ENCODE assay signal across 1 cellular context in the genomic region with DNA sequence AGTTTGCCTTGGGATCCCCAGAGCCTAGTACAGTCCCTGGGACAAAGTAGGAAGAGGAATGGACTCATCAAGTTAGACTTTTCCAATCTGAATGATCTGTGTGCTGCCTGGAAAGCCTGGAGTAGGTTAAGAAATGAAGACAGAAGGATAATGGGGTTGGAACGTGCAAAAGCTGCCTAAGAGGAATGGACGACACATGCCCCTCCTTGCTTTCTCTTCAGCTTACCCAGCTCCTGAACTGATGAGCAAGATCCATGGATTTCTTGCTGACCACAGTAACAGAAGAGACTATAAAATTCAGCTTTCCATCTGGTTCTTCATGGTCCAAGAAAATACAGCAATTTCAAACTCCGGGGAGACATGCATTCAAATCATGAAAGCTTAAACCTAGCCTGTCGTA.
TF ChIP-seq lines count a peak whose summit lies in the region.

No MANE protein-coding gene starts in this region.

TF ChIP-seq in SK-N-SH, 30 proteins besides CTCF, POLR2A, EP300 and RAD21:
- TF ChIP-seq, protein P1, sequence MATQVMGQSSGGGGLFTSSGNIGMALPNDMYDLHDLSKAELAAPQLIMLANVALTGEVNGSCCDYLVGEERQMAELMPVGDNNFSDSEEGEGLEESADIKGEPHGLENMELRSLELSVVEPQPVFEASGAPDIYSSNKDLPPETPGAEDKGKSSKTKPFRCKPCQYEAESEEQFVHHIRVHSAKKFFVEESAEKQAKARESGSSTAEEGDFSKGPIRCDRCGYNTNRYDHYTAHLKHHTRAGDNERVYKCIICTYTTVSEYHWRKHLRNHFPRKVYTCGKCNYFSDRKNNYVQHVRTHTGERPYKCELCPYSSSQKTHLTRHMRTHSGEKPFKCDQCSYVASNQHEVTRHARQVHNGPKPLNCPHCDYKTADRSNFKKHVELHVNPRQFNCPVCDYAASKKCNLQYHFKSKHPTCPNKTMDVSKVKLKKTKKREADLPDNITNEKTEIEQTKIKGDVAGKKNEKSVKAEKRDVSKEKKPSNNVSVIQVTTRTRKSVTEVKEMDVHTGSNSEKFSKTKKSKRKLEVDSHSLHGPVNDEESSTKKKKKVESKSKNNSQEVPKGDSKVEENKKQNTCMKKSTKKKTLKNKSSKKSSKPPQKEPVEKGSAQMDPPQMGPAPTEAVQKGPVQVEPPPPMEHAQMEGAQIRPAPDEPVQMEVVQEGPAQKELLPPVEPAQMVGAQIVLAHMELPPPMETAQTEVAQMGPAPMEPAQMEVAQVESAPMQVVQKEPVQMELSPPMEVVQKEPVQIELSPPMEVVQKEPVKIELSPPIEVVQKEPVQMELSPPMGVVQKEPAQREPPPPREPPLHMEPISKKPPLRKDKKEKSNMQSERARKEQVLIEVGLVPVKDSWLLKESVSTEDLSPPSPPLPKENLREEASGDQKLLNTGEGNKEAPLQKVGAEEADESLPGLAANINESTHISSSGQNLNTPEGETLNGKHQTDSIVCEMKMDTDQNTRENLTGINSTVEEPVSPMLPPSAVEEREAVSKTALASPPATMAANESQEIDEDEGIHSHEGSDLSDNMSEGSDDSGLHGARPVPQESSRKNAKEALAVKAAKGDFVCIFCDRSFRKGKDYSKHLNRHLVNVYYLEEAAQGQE (IDR thresholded peaks at IDR 0.05; ENCODE audit: low read depth, low read length) = no peak
- TF ChIP-seq RFX5 (IDR thresholded peaks at IDR 0.05; ENCODE audit: low read length) (no peak), JUND (IDR thresholded peaks at IDR 0.05) (no peak), TAF1 (IDR thresholded peaks at IDR 0.05; ENCODE audit: borderline replicate concordance, low read depth, low read length) (no peak), SIN3A (IDR thresholded peaks at IDR 0.05; ENCODE audit: borderline replicate concordance, low read depth, low read length) (no peak), POLR2AphosphoS5 (IDR thresholded peaks at IDR 0.05; ENCODE audit: low read depth, low read length) (no peak)
- TF ChIP-seq, protein P2, sequence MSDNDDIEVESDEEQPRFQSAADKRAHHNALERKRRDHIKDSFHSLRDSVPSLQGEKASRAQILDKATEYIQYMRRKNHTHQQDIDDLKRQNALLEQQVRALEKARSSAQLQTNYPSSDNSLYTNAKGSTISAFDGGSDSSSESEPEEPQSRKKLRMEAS (IDR thresholded peaks at IDR 0.05; ENCODE audit: low read depth) = no peak
- TF ChIP-seq, protein P3, sequence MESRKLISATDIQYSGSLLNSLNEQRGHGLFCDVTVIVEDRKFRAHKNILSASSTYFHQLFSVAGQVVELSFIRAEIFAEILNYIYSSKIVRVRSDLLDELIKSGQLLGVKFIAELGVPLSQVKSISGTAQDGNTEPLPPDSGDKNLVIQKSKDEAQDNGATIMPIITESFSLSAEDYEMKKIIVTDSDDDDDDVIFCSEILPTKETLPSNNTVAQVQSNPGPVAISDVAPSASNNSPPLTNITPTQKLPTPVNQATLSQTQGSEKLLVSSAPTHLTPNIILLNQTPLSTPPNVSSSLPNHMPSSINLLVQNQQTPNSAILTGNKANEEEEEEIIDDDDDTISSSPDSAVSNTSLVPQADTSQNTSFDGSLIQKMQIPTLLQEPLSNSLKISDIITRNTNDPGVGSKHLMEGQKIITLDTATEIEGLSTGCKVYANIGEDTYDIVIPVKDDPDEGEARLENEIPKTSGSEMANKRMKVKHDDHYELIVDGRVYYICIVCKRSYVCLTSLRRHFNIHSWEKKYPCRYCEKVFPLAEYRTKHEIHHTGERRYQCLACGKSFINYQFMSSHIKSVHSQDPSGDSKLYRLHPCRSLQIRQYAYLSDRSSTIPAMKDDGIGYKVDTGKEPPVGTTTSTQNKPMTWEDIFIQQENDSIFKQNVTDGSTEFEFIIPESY (IDR thresholded peaks at IDR 0.05; ENCODE audit: borderline replicate concordance, low read depth) = no peak
